Comparison of ENCODE assay signal across 8 cellular contexts in genomic region chr1:33342041-33342723, GRCh38. TPM values are rescaled to one million over a fixed set of nuclear protein-coding genes. Genes with fewer than 3 reads are reported as not detected.
A peak's percentile ranks its signal among the peaks of the same experiment; 100 is the strongest.
DNase-seq lines count a peak whose midpoint lies in the region; ATAC-seq, FAIRE-seq and TF ChIP-seq lines count a peak whose summit lies in the region.

No MANE protein-coding gene starts in this region.

- peak; percentile 89 for FAIRE-seq in H54 (lab: Jason Lieb, UNC)

- H3K27ac ChIP-seq in duodenal mucosa (ENCODE audit: low read depth, low read length) (peak overlapping the region; percentile 63), lower lobe of right lung (peak overlapping the region; percentile 66), upper lobe of left lung (peak overlapping the region; percentile 77 to 99 (median 98))

- H3K4me3 ChIP-seq in duodenal mucosa (ENCODE audit: low read depth in 1 of 2, low read length in 2 of 2), result peak overlapping the region in 1 of 2 donors; percentile 10
- H3K4me3 ChIP-seq in lower lobe of right lung, result peak overlapping the region; percentile 27
- peak overlapping the region in 2 of 4 donors; percentile 2 to 16 for H3K4me3 ChIP-seq in upper lobe of left lung

- intact Hi-C loops in lower lobe of right lung (cut with DNase I), result no loop called here

- TF ChIP-seq POLR2A in H54 (IDR thresholded peaks at IDR 0.05; ENCODE audit: low read depth, low read length) (no peak), upper lobe of left lung (IDR thresholded peaks at IDR 0.05) (peak in 1 of 4 donors; percentile 42)

- peak in 2 of 4 donors; percentile 72 to 88 for TF ChIP-seq EP300 in upper lobe of left lung (IDR thresholded peaks at IDR 0.05)

- H3K9ac ChIP-seq in duodenal mucosa (ENCODE audit: low read depth in 1 of 2, low read length in 2 of 2), result peak overlapping the region; percentile 7 to 12

- H3K9me3 ChIP-seq in duodenal mucosa (ENCODE audit: control insufficient read depth in 1 of 2, low read length in 2 of 2), result no peaks in the 10 kb centered on the region
- no peaks in the 10 kb centered on the region for H3K9me3 ChIP-seq in lower lobe of right lung
- no peaks in the 10 kb centered on the region for H3K9me3 ChIP-seq in upper lobe of left lung

- H3K4me1 ChIP-seq in duodenal mucosa (ENCODE audit: control insufficient read depth in 1 of 2, insufficient read depth in 2 of 2, low read length in 2 of 2) (peaks cover 65 to 71% of the 10 kb centered on the region in 2 donors), lower lobe of right lung (peaks cover 100% of the 10 kb centered on the region), upper lobe of left lung (peaks cover 92 to 99% (median 97%) of the 10 kb centered on the region in 4 donors)

- TF ChIP-seq CTCF in lower lobe of right lung (IDR thresholded peaks at IDR 0.05), result no peak
- TF ChIP-seq CTCF in upper lobe of left lung (IDR thresholded peaks at IDR 0.05), result peak in 1 of 6 experiments; percentile 11

- ATAC-seq in lower lobe of right lung (peak; percentile 68 to 78), upper lobe of left lung (ENCODE audit: low FRiP score in 2 of 2) (peak; percentile 70 to 71), GM18498 (IDR thresholded peaks at IDR 0.05; ENCODE audit: unreplicated experiment) (no peak)

- WGBS in upper lobe of left lung, 2 donors, result 0 to 26% methylated on average over 2 to 7 of the region's 7 CpGs

- H3K36me3 ChIP-seq in duodenal mucosa (ENCODE audit: control insufficient read depth in 1 of 2, insufficient read depth in 2 of 2, low read length in 2 of 2) (peaks cover 0 to 4% of the 10 kb centered on the region in 2 donors), lower lobe of right lung (peaks cover 5% of the 10 kb centered on the region), upper lobe of left lung (peaks cover 0 to 32% (median 0%) of the 10 kb centered on the region in 4 donors)

- DNase-seq in H54 (ENCODE audit: insufficient read length, low spot score) (peak; percentile 63), NCI-H69 (lab: John Stamatoyannopoulos, UW) (peak; percentile 95), lower lobe of right lung (no peak), upper lobe of left lung (peak in 1 of 2 donors; percentile 92), OCI-M1 (lab: John Stamatoyannopoulos, UW) (no peak), KBM-7 (no peak)

- in situ Hi-C loops in KBM-7 (cut with MboI; ENCODE audit: low pct_unique_long_range_greater_than_20kb, low sequenced_read_pairs), result no loop called here

- H3K27me3 ChIP-seq in duodenal mucosa (ENCODE audit: control insufficient read depth in 1 of 2, insufficient read depth in 2 of 2, low read length in 2 of 2), result no peaks in the 10 kb centered on the region
- no peaks in the 10 kb centered on the region for H3K27me3 ChIP-seq in lower lobe of right lung (ENCODE audit: low read depth)
- H3K27me3 ChIP-seq in upper lobe of left lung, result no peaks in the 10 kb centered on the region

RNA-seq across cellular contexts. Expression of gene A3GALT2, which starts 21.3 kb away (rescaled TPM):
- total RNA-seq in lower lobe of right lung, result not detected
- under 1 TPM in 2 of 6 donors, not detected in 4; 0.79 to 0.91 TPM for total RNA-seq in upper lobe of left lung

Comparison
In these comparisons a context has a peak if more than half of its experiments do, and no peak if none do; other contexts are left out.
1. DNase-seq: peak in H54 (single experiment) and NCI-H69 (single experiment); none in lower lobe of right lung (single experiment), OCI-M1 (single experiment) and KBM-7 (single experiment).
2. Peak in every context shown above with its lines, with median percentiles within 50 percentile points of each other: H3K27ac ChIP-seq.